Comparison of ENCODE assay signal across 19 cellular contexts in the genomic region with DNA sequence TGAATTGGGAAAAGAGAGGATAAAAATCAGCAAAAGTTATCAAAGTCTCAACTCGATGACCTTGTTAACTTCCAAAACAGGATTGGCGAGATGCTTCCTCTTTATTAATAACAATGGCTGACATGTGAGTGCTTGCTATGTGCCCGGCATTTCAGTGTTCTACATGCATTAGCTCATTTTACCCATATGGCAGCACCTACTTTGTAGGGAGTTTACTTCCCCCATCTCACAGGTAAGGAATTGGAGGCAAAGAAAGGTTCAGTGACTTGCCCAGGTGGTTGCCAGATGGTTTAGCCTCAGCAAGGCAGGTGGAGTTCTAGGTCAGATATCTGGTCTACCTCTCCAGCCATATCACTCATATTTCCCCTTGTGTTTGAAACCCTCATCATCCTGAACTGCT. TPM values are rescaled to one million over a fixed set of nuclear protein-coding genes. Genes with fewer than 3 reads are reported as not detected.
A peak's percentile ranks its signal among the peaks of the same experiment; 100 is the strongest.
DNase-seq lines count a peak whose midpoint lies in the region; ATAC-seq and TF ChIP-seq lines count a peak whose summit lies in the region.
"Had no signal": no experiment of that assay in that cellular context is flagged by ENCODE, and none has a peak within 500 bp of the region (broad histone marks: within the 10 kb centered on the region; RNA-seq: fewer than 3 reads in every experiment).

No MANE protein-coding gene starts in this region.

- WGBS in esophagus squamous epithelium, 2 donors: 28 to 60% methylated on average over 3 of the region's 3 CpGs
- 75 to 83% (median 81%) methylated on average over 3 of the region's 3 CpGs for WGBS in adrenal gland, 4 donors

- no peak overlapping the region for H3K4me3 ChIP-seq in esophagus squamous epithelium
- no peak overlapping the region for H3K4me3 ChIP-seq in adrenal gland
- H3K4me3 ChIP-seq: BLaER1, GM23338 had no signal

- TF ChIP-seq CTCF in esophagus squamous epithelium (IDR thresholded peaks at IDR 0.05) (no peak), type B pancreatic cell (conservative IDR thresholded peaks at IDR 0.05) (no peak), adrenal gland (IDR thresholded peaks at IDR 0.05) (no peak)

- H3K36me3 ChIP-seq in esophagus squamous epithelium (peaks cover 0 to 30% (median 0%) of the 10 kb centered on the region in 3 donors), adrenal gland (replicated peaks in 1 of 2) (no peaks in the 10 kb centered on the region)
- H3K36me3 ChIP-seq: BLaER1 had no signal

- H3K27ac ChIP-seq in esophagus squamous epithelium: peak overlapping the region in 3 of 4 donors; percentile 10 to 59 (median 40)
- no peak overlapping the region for H3K27ac ChIP-seq in adrenal gland
- H3K27ac ChIP-seq: BLaER1 had no signal

- DNase-seq in NCI-H2171 treated with DMSO at 0.1 percent for 48 hours (lab: John Stamatoyannopoulos, UW): peak; percentile 82
- no peak for DNase-seq in NCI-H2171 (lab: John Stamatoyannopoulos, UW)
- DNase-seq in esophagus squamous epithelium (lab: John Stamatoyannopoulos, UW): no peak
- peak; percentile 2 for DNase-seq in mesenteric fat pad (ENCODE audit: low spot score)
- no peak for DNase-seq in type B pancreatic cell (ENCODE audit: extremely low spot score, unreplicated experiment)
- DNase-seq in NCI-H82 treated with DMSO at 0.1 percent for 48 hours (lab: John Stamatoyannopoulos, UW; ENCODE audit: unreplicated experiment): no peak
- DNase-seq in adrenal gland: no peak
- DNase-seq: 8988T; Calu3; CD4-positive, alpha-beta memory T cell; DMS79 treated with DMSO at 0.1 percent for 48 hours; GF-D8; HCEC 1CT had no signal

- H3K4me1 ChIP-seq in esophagus squamous epithelium (peaks cover 3 to 26% (median 7%) of the 10 kb centered on the region in 3 donors), adrenal gland (replicated peaks in 1 of 2) (no peaks in the 10 kb centered on the region)
- H3K4me1 ChIP-seq: BLaER1 had no signal

- no peaks in the 10 kb centered on the region for H3K4me1 Mint-ChIP-seq in type B pancreatic cell (ENCODE audit: unreplicated experiment)
- H3K4me1 Mint-ChIP-seq: CD4-positive, alpha-beta memory T cell had no signal

- H3K36me3 Mint-ChIP-seq in type B pancreatic cell: no peaks in the 10 kb centered on the region
- H3K36me3 Mint-ChIP-seq: CD14-positive monocyte; CD4-positive, alpha-beta memory T cell had no signal

- intact Hi-C loops in esophagus squamous epithelium (cut with DNase I): no loop called here
- intact Hi-C loops in adrenal gland (cut with DNase I): no loop called here

- peaks cover 13% of the 10 kb centered on the region for H3K27me3 Mint-ChIP-seq in type B pancreatic cell

- ATAC-seq in HG02840 (IDR thresholded peaks at IDR 0.05; ENCODE audit: low FRiP score, unreplicated experiment): no peak
- ATAC-seq: GM23338 had no signal

- H3K4me3 Mint-ChIP-seq in type B pancreatic cell: no peak overlapping the region
- H3K4me3 Mint-ChIP-seq: CD4-positive, alpha-beta memory T cell; GM23338 had no signal

- H3K9me3 ChIP-seq in esophagus squamous epithelium (no peaks in the 10 kb centered on the region), adrenal gland (replicated peaks in 1 of 3) (no peaks in the 10 kb centered on the region)
- H3K9me3 ChIP-seq: BLaER1 had no signal

- no peaks in the 10 kb centered on the region for H3K9me3 Mint-ChIP-seq in type B pancreatic cell
- H3K9me3 Mint-ChIP-seq: CD14-positive monocyte; CD4-positive, alpha-beta memory T cell; GM23338 had no signal

- peak overlapping the region; percentile 61 for H3K27ac Mint-ChIP-seq in type B pancreatic cell
- H3K27ac Mint-ChIP-seq: CD14-positive monocyte; CD4-positive, alpha-beta memory T cell; GM23338 had no signal

- H3K27me3 ChIP-seq in esophagus squamous epithelium (no peaks in the 10 kb centered on the region), adrenal gland (no peaks in the 10 kb centered on the region)
- H3K27me3 ChIP-seq: BLaER1 had no signal

- TF ChIP-seq POLR2A in esophagus squamous epithelium (IDR thresholded peaks at IDR 0.05): no peak
- no peak for TF ChIP-seq POLR2A in adrenal gland (IDR thresholded peaks at IDR 0.05)

RNA-seq across cellular contexts. Expression of a gene that starts 12.4 kb away (rescaled TPM):
- 10 to 100 TPM; 17.9 to 39.7 (median 24.0) TPM for total RNA-seq in esophagus squamous epithelium
- 3.1 TPM for total RNA-seq in mesenteric fat pad
- 3.0 and 4.6 TPM in 2 replicates for total RNA-seq in type B pancreatic cell (ENCODE audit: low replicate concordance)
- total RNA-seq in adrenal gland: 1 to 10 TPM in 5 of 8 donors, under 1 TPM in 3; 0.39 to 2.5 (median 1.7) TPM
- polyA plus RNA-seq in adrenal gland: under 1 TPM; 0.17 to 0.97 (median 0.18) TPM
- total RNA-seq: A673 had no signal
- polyA plus RNA-seq: AG04450; CD4-positive, alpha-beta memory T cell had no signal

Comparison
In these comparisons a context has a peak if more than half of its experiments do, and no peak if none do; other contexts are left out.
1. DNase-seq: peak in NCI-H2171 treated with DMSO at 0.1 percent for 48 hours (single experiment) and mesenteric fat pad (single experiment); none in NCI-H2171 (single experiment), esophagus squamous epithelium (single experiment), type B pancreatic cell (single experiment), NCI-H82 treated with DMSO at 0.1 percent for 48 hours (single experiment) and adrenal gland (0 of 7).
2. H3K27ac ChIP-seq: peak in esophagus squamous epithelium (3 of 4); none in adrenal gland (0 of 5).